12 cellular contexts compared by ENCODE assay signal in the genomic region with DNA sequence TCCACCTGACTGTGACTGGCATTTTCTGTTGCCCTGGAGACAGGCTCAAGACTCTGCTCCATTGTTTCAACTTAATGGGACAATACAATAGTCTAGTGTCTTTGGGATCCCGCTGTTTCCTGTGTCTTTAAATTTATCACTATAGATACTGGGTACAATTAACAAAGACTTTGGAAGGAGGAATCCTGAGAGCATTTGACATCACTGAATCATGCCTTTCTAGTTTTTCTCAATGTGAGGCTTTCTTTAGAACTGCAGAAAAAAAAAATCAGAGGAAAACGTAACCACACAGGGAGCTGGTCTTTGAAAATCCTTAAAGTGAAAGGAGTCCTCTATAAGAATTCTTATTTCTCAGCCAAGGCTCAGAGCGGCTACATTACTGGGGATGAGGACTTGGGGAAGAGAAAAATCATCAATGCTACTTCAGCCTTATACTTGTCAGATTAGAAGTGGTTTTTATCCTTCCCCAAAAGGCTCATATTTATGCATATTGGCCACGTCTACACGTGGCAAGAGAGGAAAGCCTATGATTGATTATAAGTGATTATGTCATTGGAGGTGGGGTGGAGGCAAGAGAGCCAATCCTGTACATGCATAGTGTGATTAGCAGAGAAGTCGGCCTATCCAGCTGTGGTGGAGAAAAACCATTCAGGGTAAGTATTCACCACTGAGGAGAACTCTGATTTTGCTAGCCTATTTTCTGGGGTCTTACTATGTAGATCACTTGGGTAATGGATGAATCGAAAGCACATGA. TPM values are rescaled to one million over a fixed set of nuclear protein-coding genes. Genes with fewer than 3 reads are reported as not detected.
A peak's percentile ranks its signal among the peaks of the same experiment; 100 is the strongest.
DNase-seq lines count a peak whose midpoint lies in the region; ATAC-seq and TF ChIP-seq lines count a peak whose summit lies in the region.
"Had no signal": no experiment of that assay in that cellular context is flagged by ENCODE, and none has a peak within 500 bp of the region (broad histone marks: within the 10 kb centered on the region; RNA-seq: fewer than 3 reads in every experiment).

No MANE protein-coding gene starts in this region.

- in situ Hi-C loops in astrocyte of the spinal cord (cut with HindIII; ENCODE audit: low sequenced_read_pairs) = no loop called here

- H3K4me3 ChIP-seq in astrocyte of the spinal cord (ENCODE audit: low read depth, low read length) = no peak overlapping the region
- H3K4me3 ChIP-seq: SK-N-MC had no signal

- no peak for TF ChIP-seq CTCF in astrocyte of the spinal cord (IDR thresholded peaks at IDR 0.05; ENCODE audit: low read depth, low read length)

- intact Hi-C loops in head of caudate nucleus (cut with DNase I) = no loop called here

- ATAC-seq in GM18868 (IDR thresholded peaks at IDR 0.05; ENCODE audit: unreplicated experiment) (no peak), GM18870 (IDR thresholded peaks at IDR 0.05; ENCODE audit: unreplicated experiment) (no peak)
- ATAC-seq: activated CD8-positive, alpha-beta memory T cell treated with anti-CD3 and anti-CD28 coated beads, Interleukin-2, amount 10 ng/mL, durations not matched to agents 7 days and 5 days had no signal

- peak; percentile 91 for DNase-seq in HT1080 (ENCODE audit: low read depth)
- peak; percentile 53 for DNase-seq in astrocyte of the spinal cord (ENCODE audit: low read depth, low spot score)
- peak in 31 of 42 donors; percentile 19 to 80 (median 48) for DNase-seq in head of caudate nucleus
- DNase-seq in putamen (ENCODE audit: low spot score) = peak; percentile 80
- DNase-seq in cerebellum (ENCODE audit: low spot score) = no peak
- DNase-seq in NCI-H1417 treated with DMSO at 0.1 percent for 48 hours (lab: John Stamatoyannopoulos, UW) = no peak
- DNase-seq: activated CD8-positive, alpha-beta memory T cell treated with anti-CD3 and anti-CD28 coated beads, Interleukin-2, amount 10 ng/mL, durations not matched to agents 7 days and 5 days; naive B cell; NCI-H2081 treated with DMSO at 0.1 percent for 48 hours had no signal

RNA-seq across cellular contexts. Expression of a gene that starts 34.4 kb away (rescaled TPM):
- total RNA-seq in HT1080 (2014; rRNA removed; shearing (Covaris generic)) = 7.1 and 8.6 TPM in 2 replicates
- polyA plus RNA-seq in HT1080 (2015; cell fraction: cytosol; rRNA removed) = 14.7 and 17.3 TPM in 2 replicates
- 7.7 and 8.8 TPM in 2 replicates for polyA plus RNA-seq in HT1080 (2015; cell fraction: nucleus; rRNA removed)
- total RNA-seq in cerebellum = 50.9 TPM

Comparison
In these comparisons a context has a peak if more than half of its experiments do, and no peak if none do; other contexts are left out.
1. DNase-seq: peak in HT1080 (single experiment), astrocyte of the spinal cord (single experiment), head of caudate nucleus (31 of 42) and putamen (single experiment); none in cerebellum (single experiment) and NCI-H1417 treated with DMSO at 0.1 percent for 48 hours (single experiment).